ENCODE assay signal across 36 cellular contexts in genomic region chr19:12284631-12285030, GRCh38. TPM values are rescaled to one million over a fixed set of nuclear protein-coding genes. Genes with fewer than 3 reads are reported as not detected.
"Had no signal": no experiment of that assay in that cellular context is flagged by ENCODE, and none has a peak within 500 bp of the region (broad histone marks: within the 10 kb centered on the region; RNA-seq: fewer than 3 reads in every experiment).

No MANE protein-coding gene starts in this region.

- FAIRE-seq: bronchial epithelial cell, TTC549 had no signal

- H3K27me3 ChIP-seq: ascending aorta, cardiac muscle cell had no signal

- H3K4me3 Mint-ChIP-seq: activated B cell treated with CpG ODN at 0.5 μM for 24 hours; activated CD4-positive, alpha-beta memory T cell treated with anti-CD3 and anti-CD28 coated beads for 36 hours; activated CD4-positive, alpha-beta T cell treated with anti-CD3 and anti-CD28 coated beads, Interleukin-2, amount 10 ng/mL, durations not matched to agents 24 days and 14 days; activated CD8-positive, alpha-beta T cell treated with anti-CD3 and anti-CD28 coated beads for 36 hours; activated naive CD4-positive, alpha-beta T cell treated with anti-CD3 and anti-CD28 coated beads, Interleukin-2, amount 10 ng/mL, durations not matched to agents 7 days and 5 days; activated naive CD4-positive, alpha-beta T cell treated with anti-CD3 and anti-CD28 coated beads, Interleukin-2, amount 50 U/mL, for 24 hours; activated naive CD8-positive, alpha-beta T cell; activated naive CD8-positive, alpha-beta T cell treated with anti-CD3 and anti-CD28 coated beads, Interleukin-2, amount 10 ng/mL, durations not matched to agents 7 days and 5 days; activated naive CD8-positive, alpha-beta T cell treated with anti-CD3 and anti-CD28 coated beads, Interleukin-2, amount 50 U/mL, for 24 hours; activated T-cell treated with anti-CD3 and anti-CD28 coated beads, Interleukin-2, amount 50 U/mL, for 4 hours; brain; central memory CD8-positive, alpha-beta T cell; T-cell; T-helper 2 cell treated with Interferon-gamma antibody and Interleukin-4, amounts not matched to agents 5 μg/mL and 100 μg/mL, for 36 hours had no signal

- H3K4me3 ChIP-seq: ascending aorta, cardiac muscle cell had no signal

- H3K9me3 Mint-ChIP-seq: activated CD8-positive, alpha-beta T cell treated with anti-CD3 and anti-CD28 coated beads for 36 hours; activated naive CD4-positive, alpha-beta T cell treated with anti-CD3 and anti-CD28 coated beads, Interleukin-2, amount 50 U/mL, for 24 hours; activated naive CD8-positive, alpha-beta T cell treated with anti-CD3 and anti-CD28 coated beads, Interleukin-2, amount 50 U/mL, for 24 hours; activated T-cell treated with anti-CD3 and anti-CD28 coated beads, Interleukin-2, amount 50 U/mL, for 4 hours; central memory CD8-positive, alpha-beta T cell had no signal

- H3K36me3 ChIP-seq: cardiac muscle cell had no signal

- H3K27ac Mint-ChIP-seq: activated B cell treated with CpG ODN at 0.5 μM for 24 hours; activated CD4-positive, alpha-beta memory T cell treated with anti-CD3 and anti-CD28 coated beads for 36 hours; activated CD4-positive, alpha-beta T cell treated with anti-CD3 and anti-CD28 coated beads, Interleukin-2, amount 10 ng/mL, durations not matched to agents 24 days and 14 days; activated CD8-positive, alpha-beta T cell treated with anti-CD3 and anti-CD28 coated beads for 36 hours; activated naive CD4-positive, alpha-beta T cell treated with anti-CD3 and anti-CD28 coated beads, Interleukin-2, amount 10 ng/mL, durations not matched to agents 7 days and 5 days; activated naive CD4-positive, alpha-beta T cell treated with anti-CD3 and anti-CD28 coated beads, Interleukin-2, amount 50 U/mL, for 24 hours; activated naive CD8-positive, alpha-beta T cell; activated naive CD8-positive, alpha-beta T cell treated with anti-CD3 and anti-CD28 coated beads, Interleukin-2, amount 10 ng/mL, durations not matched to agents 7 days and 5 days; activated naive CD8-positive, alpha-beta T cell treated with anti-CD3 and anti-CD28 coated beads, Interleukin-2, amount 50 U/mL, for 24 hours; activated T-helper 2 cell treated with anti-CD3 and anti-CD28 coated beads, Interferon-gamma antibody, Interleukin-2, Interleukin-4, amounts not matched to agents 10 μg/mL and 5 μg/mL and 100 μg/mL, durations not matched to agents 14 hours and 24 hours and 36 hours; brain; T-helper 2 cell treated with Interferon-gamma antibody and Interleukin-4, amounts not matched to agents 5 μg/mL and 100 μg/mL, for 36 hours had no signal

- H3K27ac ChIP-seq: ascending aorta, cardiac muscle cell, VCaP had no signal

- DNase-seq: activated B cell treated with CpG ODN at 0.5 μM for 24 hours; activated CD4-positive, alpha-beta memory T cell treated with anti-CD3 and anti-CD28 coated beads for 36 hours; activated CD4-positive, alpha-beta T cell treated with anti-CD3 and anti-CD28 coated beads for 4 hours; activated CD4-positive, alpha-beta T cell treated with anti-CD3 and anti-CD28 coated beads, Interleukin-2, amount 10 ng/mL, durations not matched to agents 24 days and 14 days; activated CD4-positive, alpha-beta T cell treated with anti-CD3 and anti-CD28 coated beads, Interleukin-2, amount 50 U/mL, for 1 hour; activated CD4-positive, alpha-beta T cell treated with anti-CD3 and anti-CD28 coated beads, Interleukin-2, amount 50 U/mL, for 4 hours; activated CD4-positive, CD25-positive, alpha-beta regulatory T cell treated with anti-CD3 and anti-CD28 coated beads, Interleukin-2, amount 50 U/mL, for 72 hours; activated CD8-positive, alpha-beta memory T cell treated with anti-CD3 and anti-CD28 coated beads, Interleukin-2, amount 50 U/mL, for 4 hours; activated CD8-positive, alpha-beta T cell treated with anti-CD3 and anti-CD28 coated beads for 36 hours; activated effector memory CD4-positive, alpha-beta T cell treated with Interleukin-2 at 50 U/mL for 16 hours; activated gamma-delta T cell; activated naive CD4-positive, alpha-beta T cell treated with anti-CD3 and anti-CD28 coated beads, Interleukin-2, amount 10 ng/mL, durations not matched to agents 7 days and 5 days; activated naive CD4-positive, alpha-beta T cell treated with Interleukin-2 at 50 U/mL for 16 hours; activated naive CD8-positive, alpha-beta T cell treated with anti-CD3 and anti-CD28 coated beads, Interleukin-2, amount 10 ng/mL, durations not matched to agents 7 days and 5 days; activated naive CD8-positive, alpha-beta T cell treated with anti-CD3 and anti-CD28 coated beads, Interleukin-2, amount 50 U/mL, for 24 hours; activated T-cell treated with anti-CD3 and anti-CD28 coated beads for 4 hours; activated T-cell treated with anti-CD3 and anti-CD28 coated beads, Interleukin-2, amount 50 U/mL, for 1 hour; activated T-cell treated with anti-CD3 and anti-CD28 coated beads, Interleukin-2, amount 50 U/mL, for 4 hours; amygdala; anterior cingulate cortex; caudate nucleus; cerebellar nuclear complex; T-cell; T-helper 2 cell; T-helper 9 cell had no signal

- ATAC-seq: activated CD8-positive, alpha-beta T cell treated with anti-CD3 and anti-CD28 coated beads for 36 hours; activated naive CD8-positive, alpha-beta T cell treated with anti-CD3 and anti-CD28 coated beads, Interleukin-2, amount 50 U/mL, for 24 hours; activated T-cell treated with anti-CD3 and anti-CD28 coated beads, Interleukin-2, amount 50 U/mL, for 4 hours; T-cell had no signal

- H3K27me3 Mint-ChIP-seq: activated B cell treated with CpG ODN at 0.5 μM for 24 hours; activated CD4-positive, alpha-beta memory T cell treated with anti-CD3 and anti-CD28 coated beads for 36 hours; activated CD4-positive, alpha-beta T cell treated with anti-CD3 and anti-CD28 coated beads, Interleukin-2, amount 10 ng/mL, durations not matched to agents 24 days and 14 days; activated CD8-positive, alpha-beta T cell treated with anti-CD3 and anti-CD28 coated beads for 36 hours; activated naive CD4-positive, alpha-beta T cell treated with anti-CD3 and anti-CD28 coated beads, Interleukin-2, amount 10 ng/mL, durations not matched to agents 7 days and 5 days; activated naive CD4-positive, alpha-beta T cell treated with anti-CD3 and anti-CD28 coated beads, Interleukin-2, amount 50 U/mL, for 24 hours; activated naive CD8-positive, alpha-beta T cell; activated naive CD8-positive, alpha-beta T cell treated with anti-CD3 and anti-CD28 coated beads, Interleukin-2, amount 10 ng/mL, durations not matched to agents 7 days and 5 days; activated naive CD8-positive, alpha-beta T cell treated with anti-CD3 and anti-CD28 coated beads, Interleukin-2, amount 50 U/mL, for 24 hours; brain; central memory CD8-positive, alpha-beta T cell; T-cell had no signal

RNA-seq across cellular contexts. Expression of gene ZNF563, which starts 48.8 kb away (rescaled TPM):
- total RNA-seq: ascending aorta had no signal
